8 cellular contexts compared by ENCODE assay signal in genomic region chr1:90850925-90851710, GRCh38.
A peak's percentile ranks its signal among the peaks of the same experiment; 100 is the strongest.
DNase-seq lines count a peak whose midpoint lies in the region; ATAC-seq, FAIRE-seq and TF ChIP-seq lines count a peak whose summit lies in the region.

No MANE protein-coding gene starts in this region.

- 0 out of 3 replicates have a peak, but pooled peaks cover 3% of the 10 kb centered on the region for H3K4me1 ChIP-seq in A549

- POLR2A ChIA-PET in A549 (lab: Yijun Ruan, JAX), result interaction anchor here (1.1 kb wide), 1 partner anchor 101 kb away, joined by 3 read pairs; no protein-coding TSS in a partner anchor

- H3K9me3 ChIP-seq in A549, result no peaks in the 10 kb centered on the region

- peak in 1 of 2 experiments; percentile 33; a peak in 1 of 5 replicates for TF ChIP-seq RAD21 in A549 (conservative IDR thresholded peaks at IDR 0.05 in 1 of 2, IDR thresholded peaks at IDR 0.05 in 1 of 2)

- no peak for FAIRE-seq in A549 (lab: Jason Lieb, UNC)

- no peak for TF ChIP-seq EP300 in A549 (IDR thresholded peaks at IDR 0.05)

- TF ChIP-seq POLR2A in A549 (IDR thresholded peaks at IDR 0.05; ENCODE audit: low read length), result peak; percentile 46

- CTCF ChIA-PET in A549 (lab: Yijun Ruan, JAX), result interaction anchor here (0.7 to 1.6 kb wide), 5 partner anchors 9 to 315 kb away, joined by 3 read pairs; no protein-coding TSS in a partner anchor

- H3K4me2 ChIP-seq in A549, result peak overlapping the region; percentile 95

- 1% methylated on average over 20 of the region's 77 CpGs for WGBS in A549 (ENCODE audit: missing lambda C conversion rate)

- ATAC-seq in A549, result peak; percentile 96 to 98
- peak; percentile 93 for ATAC-seq in GM18520 (IDR thresholded peaks at IDR 0.05; ENCODE audit: unreplicated experiment)
- peak; percentile 97 for ATAC-seq in HG03064 (IDR thresholded peaks at IDR 0.05; ENCODE audit: low read depth, unreplicated experiment)

- H3K27ac ChIP-seq in A549, result peak overlapping the region; percentile 77 to 95

- H3K4me3 ChIP-seq in A549, result peak overlapping the region; percentile 84

- peak; percentile 47 for TF ChIP-seq CTCF in A549 (IDR thresholded peaks at IDR 0.05)

- peak; percentile 39 to 69 for DNase-seq in A549 (ENCODE audit: low read depth in 1 of 2, low spot score in 1 of 2)
- peak; percentile 58 for DNase-seq in NCI-H2196 treated with DMSO at 0.1 percent for 48 hours (lab: John Stamatoyannopoulos, UW; ENCODE audit: unreplicated experiment)
- DNase-seq in activated CD4-positive, alpha-beta T cell treated with anti-CD3 and anti-CD28 coated beads, Interleukin-2, amount 50 U/mL, for 24 hours (ENCODE audit: low read depth in 1 of 2, low spot score in 1 of 2), result peak; percentile 52 to 67
- DNase-seq in ecto neural progenitor cell (ENCODE audit: low spot score), result peak; percentile 89
- DNase-seq in medulla oblongata (ENCODE audit: extremely low spot score), result peak; percentile 85
- DNase-seq in stimulated activated CD4-positive, alpha-beta T cell treated with anti-CD3 and anti-CD28 coated beads, TNF-alpha, amount 100 ng/mL, for 4 hours (ENCODE audit: low read depth in 3 of 3), result peak; percentile 44 to 63 (median 62)

TF ChIP-seq in A549, 52 proteins besides CTCF, POLR2A, EP300 and RAD21:
- TF ChIP-seq RNF2 (IDR thresholded peaks at IDR 0.05; ENCODE audit: borderline replicate concordance, low read depth) (no peak), HES2 (IDR thresholded peaks at IDR 0.05) (no peak), MAZ (IDR thresholded peaks at IDR 0.05; ENCODE audit: borderline replicate concordance, low read depth, low read length) (no peak), EHMT2 (IDR thresholded peaks at IDR 0.05; ENCODE audit: low read depth) (no peak), HMGXB4 (CRISPR knock-in tag; IDR thresholded peaks at IDR 0.05; ENCODE audit: borderline replicate concordance) (no peak), E2F6 (IDR thresholded peaks at IDR 0.05; ENCODE audit: borderline replicate concordance, low read depth) (peak; percentile 45; the same call in 1 of the 2 replicates), JUN (IDR thresholded peaks at IDR 0.05) (no peak), ZSCAN20 (CRISPR knock-in tag; IDR thresholded peaks at IDR 0.05) (no peak), BCL3 (IDR thresholded peaks at IDR 0.05) (no peak), SREBF2 (IDR thresholded peaks at IDR 0.05) (no peak), CHD2 (IDR thresholded peaks at IDR 0.05; ENCODE audit: low read length, partially characterized antibody) (no peak), PHF8 (IDR thresholded peaks at IDR 0.05; ENCODE audit: borderline replicate concordance, low read depth) (peak; percentile 42)

Comparison
In these comparisons a context has a peak if more than half of its experiments do, and no peak if none do; other contexts are left out.
1. Peak in every context shown above with its lines: DNase-seq, ATAC-seq, H3K4me3 ChIP-seq and H3K27ac ChIP-seq.